9 cellular contexts compared by ENCODE assay signal in the genomic region with DNA sequence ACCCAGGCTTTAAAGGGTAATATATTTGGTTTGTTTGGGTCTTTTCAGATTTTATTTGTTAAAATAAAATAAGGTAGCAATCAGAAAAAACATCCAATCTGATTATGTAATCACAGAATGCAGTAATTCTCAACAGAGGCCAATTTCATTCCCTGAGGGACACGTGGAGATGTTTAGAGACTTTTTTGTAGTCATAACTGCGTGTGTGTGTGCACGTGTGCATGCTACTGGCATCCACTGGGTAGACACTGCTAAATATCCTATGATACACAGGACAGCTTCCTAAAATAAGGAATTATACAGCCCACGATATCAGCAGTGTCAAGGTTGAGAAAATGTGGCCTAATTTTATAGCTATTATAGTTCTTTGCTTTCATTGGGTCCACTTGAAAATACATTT.
"Had no signal": no experiment of that assay in that cellular context is flagged by ENCODE, and none has a peak within 500 bp of the region (broad histone marks: within the 10 kb centered on the region; RNA-seq: fewer than 3 reads in every experiment).

No MANE protein-coding gene starts in this region.

- DNase-seq: activated B cell treated with CpG ODN at 0.5 μM for 24 hours; activated CD4-positive, alpha-beta T cell treated with anti-CD3 and anti-CD28 coated beads, Interleukin-2, amount 10 ng/mL, durations not matched to agents 24 days and 14 days; activated CD8-positive, alpha-beta memory T cell treated with anti-CD3 and anti-CD28 coated beads for 24 hours; activated naive CD4-positive, alpha-beta T cell treated with Interleukin-2 at 50 U/mL for 16 hours; caudate nucleus; cortex of kidney; effector CD8-positive, alpha-beta T cell; head of caudate nucleus; stimulated activated CD4-positive, alpha-beta T cell treated with anti-CD3 and anti-CD28 coated beads, Interleukin-4, amount 100 ng/mL, for 24 hours had no signal
